In genomic region chr12:57619434-57620244, GRCh38 we compare ENCODE assay signal across 12 cellular contexts. TPM values are rescaled to one million over a fixed set of nuclear protein-coding genes. Genes with fewer than 3 reads are reported as not detected.
A peak's percentile ranks its signal among the peaks of the same experiment; 100 is the strongest.
DNase-seq lines count a peak whose midpoint lies in the region; ATAC-seq, FAIRE-seq and TF ChIP-seq lines count a peak whose summit lies in the region.
"Had no signal": no experiment of that assay in that cellular context is flagged by ENCODE, and none has a peak within 500 bp of the region (broad histone marks: within the 10 kb centered on the region; RNA-seq: fewer than 3 reads in every experiment).

No MANE protein-coding gene starts in this region.

- H3K4me2 ChIP-seq in astrocyte (ENCODE audit: low read length) = no peak overlapping the region
- H3K4me2 ChIP-seq in smooth muscle cell = no peak overlapping the region

- TF ChIP-seq CTCF in heart left ventricle (IDR thresholded peaks at IDR 0.05) (no peak), astrocyte (IDR thresholded peaks at IDR 0.05; ENCODE audit: insufficient read depth, low read depth, low read length) (no peak), left lung (IDR thresholded peaks at IDR 0.05) (no peak), stomach (IDR thresholded peaks at IDR 0.05) (no peak), smooth muscle cell (IDR thresholded peaks at IDR 0.05; ENCODE audit: borderline replicate concordance, insufficient read depth, poor library complexity, severe bottlenecking) (no peak)

- DNase-seq in heart left ventricle = peak in 2 of 5 donors; percentile 52 to 59
- DNase-seq in Right ventricle myocardium superior = no peak
- DNase-seq in astrocyte (ENCODE audit: low read depth) = no peak
- peak in 1 of 2 donors; percentile 83 for DNase-seq in left lung
- peak; percentile 57 for DNase-seq in stomach
- DNase-seq in GM12891 (ENCODE audit: insufficient read length, low spot score) = no peak
- DNase-seq in smooth muscle cell (lab: John Stamatoyannopoulos, UW; ENCODE audit: unreplicated experiment) = no peak
- DNase-seq: brain microvascular endothelial cell, KG1, NCI-H2227 treated with DMSO at 0.1 percent for 48 hours, SIG-M5 had no signal

- ATAC-seq in heart left ventricle (peak in 2 of 4 donors; percentile 4 to 19), Right ventricle myocardium superior (ENCODE audit: poor library complexity) (no peak), left lung (peak; percentile 66), GM18520 (IDR thresholded peaks at IDR 0.05; ENCODE audit: unreplicated experiment) (no peak)

- peaks cover 9% of the 10 kb centered on the region for H3F3A ChIP-seq in smooth muscle cell (ENCODE audit: low read depth)

- H3K36me3 Mint-ChIP-seq in astrocyte (ENCODE audit: low read depth, unreplicated experiment) = peaks cover 47% of the 10 kb centered on the region

- intact Hi-C loops in heart left ventricle (cut with DNase I) (loop anchor here in 9 of 10 donors (1.0 to 10.0 kb wide), 7 partner anchors 21 to 165 kb away; partner anchors contain the start of genes GLI1 (in 2 of the 9), INHBE (in 2 of the 9) and DDIT3 (in 1 of the 9)), Right ventricle myocardium superior (cut with DNase I) (loop anchor here (10.0 kb wide), 1 partner anchor 145 kb away; the partner anchor contains the start of gene ARHGAP9), left lung (cut with DNase I) (no loop called here), stomach (cut with DNase I; ENCODE audit: low total_unique reads) (loop anchor here (5.0 kb wide), 1 partner anchor 37 kb away; no protein-coding TSS in a partner anchor)

- TF ChIP-seq POLR2A in heart left ventricle (IDR thresholded peaks at IDR 0.05) = no peak
- TF ChIP-seq POLR2A in stomach (IDR thresholded peaks at IDR 0.05) = no peak
- no peak for TF ChIP-seq POLR2A in GM12891 (IDR thresholded peaks at IDR 0.05; ENCODE audit: low read depth, low read length)

- peaks cover 5% of the 10 kb centered on the region for H3K9me3 Mint-ChIP-seq in astrocyte (ENCODE audit: unreplicated experiment)

- FAIRE-seq in astrocyte (lab: Jason Lieb, UNC) (no peak), GM12891 (lab: Jason Lieb, UNC) (no peak)

- H4K20me1 ChIP-seq in astrocyte (ENCODE audit: insufficient read depth, low read length) = peaks cover 24% of the 10 kb centered on the region
- H4K20me1 ChIP-seq in smooth muscle cell (ENCODE audit: low read depth) = peaks cover 4% of the 10 kb centered on the region

- peaks cover 89% of the 10 kb centered on the region for H3K27me3 Mint-ChIP-seq in astrocyte (ENCODE audit: low read depth, unreplicated experiment)

- H3K27ac ChIP-seq in heart left ventricle = peak overlapping the region in 9 of 12 donors; percentile 6 to 81 (median 59)
- no peak overlapping the region for H3K27ac ChIP-seq in astrocyte (ENCODE audit: low read depth, low read length)
- no peak overlapping the region for H3K27ac ChIP-seq in left lung
- H3K27ac ChIP-seq in stomach = no peak overlapping the region
- H3K27ac ChIP-seq in smooth muscle cell (ENCODE audit: low read depth) = no peak overlapping the region
- H3K27ac ChIP-seq: brain microvascular endothelial cell had no signal

- H3K27ac Mint-ChIP-seq in astrocyte (ENCODE audit: unreplicated experiment) = no peak overlapping the region

- TF ChIP-seq EP300 in stomach (IDR thresholded peaks at IDR 0.05) = no peak

- H2AFZ ChIP-seq in astrocyte (ENCODE audit: low read depth, low read length) (no peak overlapping the region), smooth muscle cell (ENCODE audit: low read depth) (no peak overlapping the region)

- H3K9me3 ChIP-seq in heart left ventricle (no peaks in the 10 kb centered on the region), astrocyte (ENCODE audit: insufficient read depth, low read depth, low read length) (no peaks in the 10 kb centered on the region), left lung (no peaks in the 10 kb centered on the region), stomach (no peaks in the 10 kb centered on the region), smooth muscle cell (replicated peaks; ENCODE audit: low read depth) (no peaks in the 10 kb centered on the region)

- H3K4me1 ChIP-seq in heart left ventricle (peaks cover 0 to 52% (median 19%) of the 10 kb centered on the region in 12 donors), astrocyte (ENCODE audit: insufficient read depth, low read length) (peaks cover 9% of the 10 kb centered on the region), left lung (peaks cover 7 to 29% of the 10 kb centered on the region in 2 donors), stomach (peaks cover 15 to 27% (median 22%) of the 10 kb centered on the region in 4 donors), smooth muscle cell (ENCODE audit: low read depth) (peaks cover 12% of the 10 kb centered on the region)

- WGBS in heart left ventricle, 4 donors = 26 to 39% (median 33%) methylated on average over 30 to 46 of the region's 46 CpGs
- WGBS in stomach, 5 donors = 15 to 33% (median 18%) methylated on average over 26 to 46 of the region's 46 CpGs
- 13% methylated on average over 46 of the region's 46 CpGs for WGBS in smooth muscle cell (ENCODE audit: low lambda C conversion rate)

- H3K27me3 ChIP-seq in heart left ventricle = peaks cover 3 to 57% (median 22%) of the 10 kb centered on the region in 9 donors
- H3K27me3 ChIP-seq in astrocyte (ENCODE audit: insufficient read depth, low read length) = peaks cover 52% of the 10 kb centered on the region
- H3K27me3 ChIP-seq in left lung = peaks cover 36 to 100% of the 10 kb centered on the region in 2 donors
- peaks cover 3 to 95% (median 52%) of the 10 kb centered on the region in 3 donors for H3K27me3 ChIP-seq in stomach
- peaks cover 71% of the 10 kb centered on the region for H3K27me3 ChIP-seq in smooth muscle cell (ENCODE audit: low read depth)

- H3K9ac ChIP-seq in astrocyte (ENCODE audit: low read length) = no peak overlapping the region
- no peak overlapping the region for H3K9ac ChIP-seq in smooth muscle cell (ENCODE audit: low read depth)

- H3K4me3 Mint-ChIP-seq in astrocyte (ENCODE audit: unreplicated experiment) = peak overlapping the region; percentile 60

- H3K4me3 ChIP-seq in heart left ventricle (peak overlapping the region in 11 of 12 donors; percentile 16 to 66 (median 41)), astrocyte (ENCODE audit: insufficient read depth, low read depth, low read length) (no peak overlapping the region), left lung (no peak overlapping the region), stomach (peak overlapping the region in 1 of 4 donors; percentile 22), smooth muscle cell (no peak overlapping the region)

- H3K79me2 ChIP-seq in astrocyte (ENCODE audit: insufficient read depth, low read length) (no peaks in the 10 kb centered on the region), smooth muscle cell (ENCODE audit: low read depth) (no peaks in the 10 kb centered on the region)

- H3K4me1 Mint-ChIP-seq in astrocyte (ENCODE audit: low read depth, unreplicated experiment) = peaks cover 8% of the 10 kb centered on the region

- H3K36me3 ChIP-seq in heart left ventricle = peaks cover 0 to 19% (median 8%) of the 10 kb centered on the region in 9 donors
- H3K36me3 ChIP-seq in astrocyte (ENCODE audit: insufficient read depth, low read length) = no peaks in the 10 kb centered on the region
- H3K36me3 ChIP-seq in left lung = no peaks in the 10 kb centered on the region
- H3K36me3 ChIP-seq in stomach = peaks cover 5 to 33% (median 16%) of the 10 kb centered on the region in 4 donors
- no peaks in the 10 kb centered on the region for H3K36me3 ChIP-seq in smooth muscle cell (ENCODE audit: low read depth)
- H3K36me3 ChIP-seq: brain microvascular endothelial cell had no signal

TF ChIP-seq in GM12891, 5 proteins besides CTCF, POLR2A, EP300 and RAD21:
- TF ChIP-seq POLR2AphosphoS5 (IDR thresholded peaks at IDR 0.05; ENCODE audit: low read depth, low read length) = no peak
- no peak for TF ChIP-seq SPI1 (IDR thresholded peaks at IDR 0.05; ENCODE audit: low read depth, low read length)
- no peak for TF ChIP-seq PAX5 (IDR thresholded peaks at IDR 0.05; ENCODE audit: insufficient read depth, low read length, severe bottlenecking)
- TF ChIP-seq TAF1 (IDR thresholded peaks at IDR 0.05; ENCODE audit: low read depth, low read length) = no peak
- TF ChIP-seq POU2F2 (IDR thresholded peaks at IDR 0.05; ENCODE audit: low read depth, low read length) = no peak

RNA-seq across cellular contexts. Expression of gene ARHGEF25, which starts 8.4 kb away (rescaled TPM):
- 10 to 100 TPM in 4 of 9 donors, 1 to 10 TPM in 5; 5.5 to 11.5 (median 9.5) TPM for total RNA-seq in heart left ventricle
- 10 to 100 TPM; 10.2 to 20.3 TPM for polyA plus RNA-seq in heart left ventricle
- 14.3 TPM for total RNA-seq in Right ventricle myocardium superior
- 16.8 and 24.5 TPM in 2 replicates for total RNA-seq in astrocyte
- total RNA-seq in left lung = 10 to 100 TPM; 16.5 to 20.0 TPM
- 100 to 1,000 TPM in 1 of 5 donors, 10 to 100 TPM in 4; 18.7 to 220 (median 31.8) TPM for total RNA-seq in stomach
- polyA plus RNA-seq in stomach = 10 to 100 TPM; 22.5 to 48.4 (median 24.8) TPM
- polyA plus RNA-seq in GM12891 (2012; ENCODE audit: low read depth, missing spikeins) = 3.0 TPM
- total RNA-seq in smooth muscle cell = 13.9 and 18.5 TPM in 2 replicates
- 1.5 and 3.8 TPM in 2 replicates for polyA plus RNA-seq in smooth muscle cell

RNA-seq across cellular contexts. Expression of gene B4GALNT1, which starts 13.4 kb away (rescaled TPM):
- 1 to 10 TPM; 1.9 to 8.8 (median 5.9) TPM for total RNA-seq in heart left ventricle
- polyA plus RNA-seq in heart left ventricle = 1 to 10 TPM; 2.6 to 5.1 TPM
- total RNA-seq in Right ventricle myocardium superior = 5.6 TPM
- total RNA-seq in astrocyte = 2.5 and 2.6 TPM in 2 replicates
- 1 to 10 TPM; 2.0 to 3.8 TPM for total RNA-seq in left lung
- 1 to 10 TPM in 1 of 5 donors, not detected in 4; 1.1 TPM for total RNA-seq in stomach
- under 1 TPM; 0.31 to 0.75 (median 0.60) TPM for polyA plus RNA-seq in stomach
- 0.10 TPM for polyA plus RNA-seq in GM12891 (2012; ENCODE audit: low read depth, missing spikeins)
- 1.7 and 1.8 TPM in 2 replicates for total RNA-seq in smooth muscle cell
- polyA plus RNA-seq in smooth muscle cell = 2.1 and 5.6 TPM in 2 replicates

RNA-seq across cellular contexts. Expression of gene DTX3, which starts 15.0 kb away (rescaled TPM):
- total RNA-seq in heart left ventricle = 10 to 100 TPM; 15.6 to 30.7 (median 22.4) TPM
- 10 to 100 TPM; 16.3 to 28.3 TPM for polyA plus RNA-seq in heart left ventricle
- 21.7 TPM for total RNA-seq in Right ventricle myocardium superior
- 18.3 and 20.8 TPM in 2 replicates for total RNA-seq in astrocyte
- total RNA-seq in left lung = 10 to 100 TPM; 20.1 to 30.4 TPM
- 10 to 100 TPM in 3 of 5 donors, 1 to 10 TPM in 2; 5.2 to 49.6 (median 14.3) TPM for total RNA-seq in stomach
- polyA plus RNA-seq in stomach = 10 to 100 TPM; 14.6 to 26.9 (median 17.1) TPM
- 27.6 TPM for polyA plus RNA-seq in GM12891 (2012; ENCODE audit: low read depth, missing spikeins)
- 28.9 and 29.4 TPM in 2 replicates for total RNA-seq in smooth muscle cell
- 43.0 and 48.2 TPM in 2 replicates for polyA plus RNA-seq in smooth muscle cell

RNA-seq across cellular contexts. Expression of gene PIP4K2C, which starts 28.6 kb away (rescaled TPM):
- 10 to 100 TPM; 12.9 to 31.0 (median 17.0) TPM for total RNA-seq in heart left ventricle
- polyA plus RNA-seq in heart left ventricle = 10 to 100 TPM in 1 of 2 donors, 1 to 10 TPM in 1; 4.6 to 22.6 TPM
- 12.4 TPM for total RNA-seq in Right ventricle myocardium superior
- 43.3 and 43.6 TPM in 2 replicates for total RNA-seq in astrocyte
- 10 to 100 TPM; 43.4 to 44.1 TPM for total RNA-seq in left lung
- total RNA-seq in stomach = 100 to 1,000 TPM in 1 of 5 donors, 10 to 100 TPM in 4; 15.9 to 116 (median 46.1) TPM
- 10 to 100 TPM; 14.1 to 39.7 (median 20.1) TPM for polyA plus RNA-seq in stomach
- polyA plus RNA-seq in GM12891 (2012; ENCODE audit: low read depth, missing spikeins) = 12.1 TPM
- 39.5 and 53.8 TPM in 2 replicates for total RNA-seq in smooth muscle cell
- 33.3 and 41.1 TPM in 2 replicates for polyA plus RNA-seq in smooth muscle cell

Comparison
In these comparisons a context has a peak if more than half of its experiments do, and no peak if none do; other contexts are left out.
1. H3K27ac ChIP-seq: peak in heart left ventricle (9 of 12); none in astrocyte (single experiment), left lung (0 of 2), stomach (0 of 5) and smooth muscle cell (single experiment).
2. H3K4me3 ChIP-seq: peak in heart left ventricle (11 of 12); none in astrocyte (single experiment), left lung (0 of 2) and smooth muscle cell (single experiment).
3. intact Hi-C loops: an anchor here in heart left ventricle (1.0 to 10.0 kb wide), Right ventricle myocardium superior (10.0 kb wide) and stomach (5.0 kb wide); none called in left lung.